In the genomic region with DNA sequence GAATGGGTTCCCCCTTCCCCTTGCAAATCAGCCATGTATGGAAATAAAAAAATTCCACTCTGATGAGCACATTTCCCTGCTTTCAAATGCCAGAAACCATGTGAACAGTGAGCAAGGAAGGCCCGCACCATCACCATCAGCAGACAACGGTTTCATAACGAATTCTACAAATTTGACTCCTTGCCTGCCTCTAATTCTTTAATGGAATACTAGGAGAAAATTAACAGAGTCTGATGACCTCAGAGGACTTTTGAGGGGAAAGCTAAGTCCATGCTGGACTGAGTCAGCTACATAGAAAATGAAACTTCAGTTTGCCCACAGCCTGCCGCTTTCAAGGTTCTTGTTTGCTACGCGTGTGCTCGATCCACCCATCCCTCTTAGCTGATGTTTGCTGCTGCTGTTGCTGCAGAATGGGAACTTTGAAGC, we compare ENCODE assay signal across 1 cellular context.
TF ChIP-seq lines count a peak whose summit lies in the region.

No MANE protein-coding gene starts in this region.

TF ChIP-seq in HepG2, 621 proteins besides CTCF, POLR2A, EP300 and RAD21 (continued from another document):
- TF ChIP-seq, protein P1, sequence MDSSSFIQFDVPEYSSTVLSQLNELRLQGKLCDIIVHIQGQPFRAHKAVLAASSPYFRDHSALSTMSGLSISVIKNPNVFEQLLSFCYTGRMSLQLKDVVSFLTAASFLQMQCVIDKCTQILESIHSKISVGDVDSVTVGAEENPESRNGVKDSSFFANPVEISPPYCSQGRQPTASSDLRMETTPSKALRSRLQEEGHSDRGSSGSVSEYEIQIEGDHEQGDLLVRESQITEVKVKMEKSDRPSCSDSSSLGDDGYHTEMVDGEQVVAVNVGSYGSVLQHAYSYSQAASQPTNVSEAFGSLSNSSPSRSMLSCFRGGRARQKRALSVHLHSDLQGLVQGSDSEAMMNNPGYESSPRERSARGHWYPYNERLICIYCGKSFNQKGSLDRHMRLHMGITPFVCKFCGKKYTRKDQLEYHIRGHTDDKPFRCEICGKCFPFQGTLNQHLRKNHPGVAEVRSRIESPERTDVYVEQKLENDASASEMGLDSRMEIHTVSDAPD (CRISPR knock-in tag; IDR thresholded peaks at IDR 0.05): no peak
- TF ChIP-seq ZNF441 (CRISPR knock-in tag; IDR thresholded peaks at IDR 0.05; ENCODE audit: borderline replicate concordance): no peak
- TF ChIP-seq CREB1 (IDR thresholded peaks at IDR 0.05): no peak
- no peak for TF ChIP-seq CREB1 (CRISPR knock-in tag; IDR thresholded peaks at IDR 0.05)
- TF ChIP-seq ZNF841 (CRISPR knock-in tag; IDR thresholded peaks at IDR 0.05; ENCODE audit: borderline replicate concordance): no peak
- no peak for TF ChIP-seq ZNF232 (CRISPR knock-in tag; IDR thresholded peaks at IDR 0.05; ENCODE audit: borderline replicate concordance)
- TF ChIP-seq, protein P2, sequence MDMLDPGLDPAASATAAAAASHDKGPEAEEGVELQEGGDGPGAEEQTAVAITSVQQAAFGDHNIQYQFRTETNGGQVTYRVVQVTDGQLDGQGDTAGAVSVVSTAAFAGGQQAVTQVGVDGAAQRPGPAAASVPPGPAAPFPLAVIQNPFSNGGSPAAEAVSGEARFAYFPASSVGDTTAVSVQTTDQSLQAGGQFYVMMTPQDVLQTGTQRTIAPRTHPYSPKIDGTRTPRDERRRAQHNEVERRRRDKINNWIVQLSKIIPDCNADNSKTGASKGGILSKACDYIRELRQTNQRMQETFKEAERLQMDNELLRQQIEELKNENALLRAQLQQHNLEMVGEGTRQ (IDR thresholded peaks at IDR 0.05; ENCODE audit: low read depth, low read length): no peak
- TF ChIP-seq, protein P2 (CRISPR knock-in tag; IDR thresholded peaks at IDR 0.05; ENCODE audit: borderline replicate concordance): no peak
- TF ChIP-seq MXD4 (CRISPR knock-in tag; IDR thresholded peaks at IDR 0.05): no peak
